ENCODE assay signal across 9 cellular contexts in genomic region chr10:11609492-11610093, GRCh38. TPM values are rescaled to one million over a fixed set of nuclear protein-coding genes. Genes with fewer than 3 reads are reported as not detected.
DNase-seq lines count a peak whose midpoint lies in the region; ATAC-seq and TF ChIP-seq lines count a peak whose summit lies in the region.
"Had no signal": no experiment of that assay in that cellular context is flagged by ENCODE, and none has a peak within 500 bp of the region (broad histone marks: within the 10 kb centered on the region; RNA-seq: fewer than 3 reads in every experiment).

No MANE protein-coding gene starts in this region.

- ATAC-seq in GM19328 (IDR thresholded peaks at IDR 0.05; ENCODE audit: unreplicated experiment): no peak

- H3K4me3 ChIP-seq in fibroblast of lung (replicated peaks in 1 of 4; ENCODE audit: control extremely low read depth in 1 of 4, insufficient read depth in 1 of 4, low read depth in 3 of 4, low read length in 4 of 4) (peak overlapping the region in 2 of 4 experiments; percentile 89 to 96), suprapubic skin (peak overlapping the region; percentile 99), tibial artery (peak overlapping the region in 1 of 2 donors; percentile 96)

- intact Hi-C loops in tibial artery (cut with DNase I; ENCODE audit: low total_unique reads): loop anchor here (10.0 kb wide), 1 partner anchor 75 kb away; no protein-coding TSS in a partner anchor

- 77% methylated on average over 3 of the region's 3 CpGs for WGBS in suprapubic skin

- H4K20me1 ChIP-seq in fibroblast of lung (ENCODE audit: control insufficient read depth, extremely low read depth, insufficient read depth, low read length): no peaks in the 10 kb centered on the region

- H3K27me3 ChIP-seq in fibroblast of lung (ENCODE audit: control insufficient read depth, insufficient read depth, low read length): no peaks in the 10 kb centered on the region
- no peaks in the 10 kb centered on the region for H3K27me3 ChIP-seq in suprapubic skin
- no peaks in the 10 kb centered on the region for H3K27me3 ChIP-seq in tibial artery
- H3K27me3 ChIP-seq: MG63 had no signal

- peaks cover 4% of the 10 kb centered on the region for H3K4me1 ChIP-seq in fibroblast of lung (ENCODE audit: control insufficient read depth, extremely low read depth, insufficient read depth, low read length)
- H3K4me1 ChIP-seq in suprapubic skin: peaks cover 29% of the 10 kb centered on the region
- peaks cover 0 to 23% (median 12%) of the 10 kb centered on the region in 4 donors for H3K4me1 ChIP-seq in tibial artery

- H3K36me3 Mint-ChIP-seq in activated naive CD4-positive, alpha-beta T cell treated with anti-CD3 and anti-CD28 coated beads, Interleukin-2, amount 50 U/mL, for 24 hours: no peaks in the 10 kb centered on the region

- H3K9me3 Mint-ChIP-seq in activated naive CD4-positive, alpha-beta T cell treated with anti-CD3 and anti-CD28 coated beads, Interleukin-2, amount 50 U/mL, for 24 hours: no peaks in the 10 kb centered on the region

- TF ChIP-seq POLR2A in suprapubic skin (IDR thresholded peaks at IDR 0.05): no peak

- no peak overlapping the region for H3K27ac ChIP-seq in fibroblast of lung (ENCODE audit: insufficient read depth, low read length)
- no peak overlapping the region for H3K27ac ChIP-seq in suprapubic skin
- no peak overlapping the region for H3K27ac ChIP-seq in tibial artery

- TF ChIP-seq EP300 in suprapubic skin (IDR thresholded peaks at IDR 0.05): no peak

- no peaks in the 10 kb centered on the region for H3K9me3 ChIP-seq in fibroblast of lung (ENCODE audit: control insufficient read depth, insufficient read depth, low read depth, low read length)
- no peaks in the 10 kb centered on the region for H3K9me3 ChIP-seq in suprapubic skin
- no peaks in the 10 kb centered on the region for H3K9me3 ChIP-seq in tibial artery
- H3K9me3 ChIP-seq: MG63 had no signal

- DNase-seq in activated naive CD4-positive, alpha-beta T cell treated with anti-CD3 and anti-CD28 coated beads, Interleukin-2, amount 50 U/mL, for 16 hours: no peak
- peak; percentile 71 for DNase-seq in NAMALWA (ENCODE audit: low spot score)
- DNase-seq in fibroblast of lung (ENCODE audit: low read depth in 2 of 2): peak in 1 of 2 donors; percentile 19
- DNase-seq in suprapubic skin (ENCODE audit: low spot score in 2 of 2): no peak
- DNase-seq in DMS 273 treated with DMSO at 0.1 percent for 48 hours (lab: John Stamatoyannopoulos, UW): no peak
- DNase-seq in tibial artery: no peak
- DNase-seq: MG63 had no signal

- peaks cover 71% of the 10 kb centered on the region for H3K4me1 Mint-ChIP-seq in activated naive CD4-positive, alpha-beta T cell treated with anti-CD3 and anti-CD28 coated beads, Interleukin-2, amount 50 U/mL, for 24 hours

- no peaks in the 10 kb centered on the region for H3K27me3 Mint-ChIP-seq in activated naive CD4-positive, alpha-beta T cell treated with anti-CD3 and anti-CD28 coated beads, Interleukin-2, amount 50 U/mL, for 24 hours

- H3K27ac Mint-ChIP-seq in activated naive CD4-positive, alpha-beta T cell treated with anti-CD3 and anti-CD28 coated beads, Interleukin-2, amount 50 U/mL, for 24 hours: no peak overlapping the region

- peaks cover 35% of the 10 kb centered on the region for H3K79me2 ChIP-seq in fibroblast of lung (ENCODE audit: control insufficient read depth, insufficient read depth, low read length)

- TF ChIP-seq CTCF in fibroblast of lung (conservative IDR thresholded peaks at IDR 0.05 in 1 of 2, IDR thresholded peaks at IDR 0.05 in 1 of 2; ENCODE audit: low read depth in 1 of 2, low read length in 2 of 2) (no peak), suprapubic skin (IDR thresholded peaks at IDR 0.05) (no peak), tibial artery (IDR thresholded peaks at IDR 0.05) (no peak)

- H3K9ac ChIP-seq in fibroblast of lung (ENCODE audit: insufficient read depth, low read length): no peak overlapping the region

- H3K4me3 Mint-ChIP-seq in activated naive CD4-positive, alpha-beta T cell treated with anti-CD3 and anti-CD28 coated beads, Interleukin-2, amount 50 U/mL, for 24 hours: peak overlapping the region; percentile 53

- H2AFZ ChIP-seq in fibroblast of lung (ENCODE audit: low read length): no peak overlapping the region

- H3K4me2 ChIP-seq in fibroblast of lung (ENCODE audit: extremely low read depth, insufficient read depth, low read length): peak overlapping the region; percentile 60

- H3K36me3 ChIP-seq in fibroblast of lung (ENCODE audit: control insufficient read depth, insufficient read depth, low read length): no peaks in the 10 kb centered on the region
- no peaks in the 10 kb centered on the region for H3K36me3 ChIP-seq in suprapubic skin
- H3K36me3 ChIP-seq in tibial artery: no peaks in the 10 kb centered on the region
- H3K36me3 ChIP-seq: MG63 had no signal

RNA-seq across cellular contexts. Expression of gene USP6NL, which starts 1.9 kb away (rescaled TPM):
- 8.7 and 8.9 TPM in 2 replicates for total RNA-seq in fibroblast of lung
- polyA plus RNA-seq in fibroblast of lung: 13.0 and 13.4 TPM in 2 replicates
- polyA plus RNA-seq in fibroblast of lung (2012): 10.9 and 11.4 TPM in 2 replicates
- 10.1 and 12.9 TPM in 2 replicates for polyA minus RNA-seq in fibroblast of lung (ENCODE audit: low replicate concordance)
- 10 to 100 TPM; 23.2 to 33.8 (median 27.7) TPM for total RNA-seq in suprapubic skin
